Comparison of ENCODE assay signal across 8 cellular contexts in genomic region chr11:118916842-118917388, GRCh38. TPM values are rescaled to one million over a fixed set of nuclear protein-coding genes. Genes with fewer than 3 reads are reported as not detected.
DNase-seq lines count a peak whose midpoint lies in the region; ATAC-seq, FAIRE-seq and TF ChIP-seq lines count a peak whose summit lies in the region.

No MANE protein-coding gene starts in this region.

- 0 out of 2 replicates have a peak overlapping the region, but pooled peaks have one; percentile 25 for H2BK20ac ChIP-seq in H1 (ENCODE audit: low read length)

- H3K4me3 Mint-ChIP-seq in nephron, result peak overlapping the region; percentile 74 to 87 (median 75)

- no peak overlapping the region for H3K23ac ChIP-seq in H1 (ENCODE audit: insufficient read length)

- no peaks in the 10 kb centered on the region for H4K20me1 ChIP-seq in H1 (replicated peaks in 1 of 2; ENCODE audit: control insufficient read depth in 1 of 2, insufficient read depth in 2 of 2, low read length in 2 of 2)

- peak overlapping the region; percentile 99 for H2BK15ac ChIP-seq in H1 (ENCODE audit: low read length)

- no peak for FAIRE-seq in H1 (lab: Jason Lieb, UNC)

- peak overlapping the region; percentile 55 to 70 for H3K4me2 ChIP-seq in H1 (ENCODE audit: insufficient read depth in 1 of 2, low read depth in 2 of 2, low read length in 2 of 2)

- no peaks in the 10 kb centered on the region for H3K36me3 Mint-ChIP-seq in nephron (ENCODE audit: low read depth)

- H3K56ac ChIP-seq in H1 (replicated peaks; ENCODE audit: insufficient read length, low read depth, low read length), result no peak overlapping the region

- POLR2A ChIA-PET in BJ (lab: Charles Lee), result interaction anchor here (0.5 kb wide), 1 partner anchor 310 kb away, joined by 3 read pairs; the partner anchor contains the start of gene PHLDB1
- POLR2A ChIA-PET in H1 (lab: Charles Lee; ENCODE audit: partially characterized antibody), result interaction anchor here (1.0 to 10.7 kb wide), 3 partner anchors 21 to 227 kb away, joined by 3 to 61 read pairs (median 3); partner anchors contain the start of gene DDX6

- peaks cover 89% of the 10 kb centered on the region for H3K4me1 Mint-ChIP-seq in nephron

- no peaks in the 10 kb centered on the region for H3K27me3 Mint-ChIP-seq in nephron (ENCODE audit: low read depth)

- CTCF ChIA-PET in BJ (lab: Yijun Ruan, JAX) (interaction anchor here (1.2 to 2.5 kb wide), 3 partner anchors 9 to 13 kb away, joined by 3 to 11 read pairs (median 8); partner anchors contain the start of gene BCL9L), H1 (lab: Charles Lee; ENCODE audit: partially characterized antibody) (interaction anchor here (0.5 to 1.2 kb wide), 4 partner anchors 9 to 223 kb away, joined by 3 read pairs; no protein-coding TSS in a partner anchor)

- no peak overlapping the region for H2AK5ac ChIP-seq in H1 (ENCODE audit: low read depth, low read length)

- H3K23me2 ChIP-seq in H1 (ENCODE audit: low read depth, low read length), result peaks cover 11% of the 10 kb centered on the region

- no peak overlapping the region for H3K14ac ChIP-seq in H1 (ENCODE audit: insufficient read length)

- ATAC-seq in GM19035 (IDR thresholded peaks at IDR 0.05; ENCODE audit: unreplicated experiment), result no peak
- ATAC-seq in HG02610 (IDR thresholded peaks at IDR 0.05; ENCODE audit: unreplicated experiment), result no peak

- peak overlapping the region; percentile 75 for H3K18ac ChIP-seq in H1 (ENCODE audit: extremely low read depth, low read length)

- H3K4me1 ChIP-seq in H1 (replicated peaks in 1 of 4; ENCODE audit: control insufficient read depth in 3 of 4, insufficient read depth in 4 of 4, low read length in 3 of 4), result peaks cover 26 to 86% (median 80%) of the 10 kb centered on the region in 4 experiments

- H3K27ac ChIP-seq in H1 (ENCODE audit: low read depth, low read length), result peak overlapping the region; percentile 75

- H3K4ac ChIP-seq in H1 (replicated peaks; ENCODE audit: insufficient read length, low read depth, low read length), result peak overlapping the region; percentile 61

- peaks cover 0 to 81% of the 10 kb centered on the region in 2 experiments; a peak in 3 of 4 replicates for H3K79me2 ChIP-seq in H1 (ENCODE audit: control insufficient read depth in 1 of 2, insufficient read depth in 2 of 2, low read length in 2 of 2)

- peak overlapping the region; percentile 93; the same call in 1 of the 2 replicates for H2BK5ac ChIP-seq in H1 (ENCODE audit: low read depth, low read length)

- peak overlapping the region in 2 of 4 experiments; percentile 33 to 45; a peak in 2 of 7 replicates for H3K9ac ChIP-seq in H1 (replicated peaks in 1 of 4; ENCODE audit: extremely low read depth in 1 of 4, low read depth in 3 of 4, low read length in 3 of 4)

- no peak overlapping the region for H2BK120ac ChIP-seq in H1 (replicated peaks; ENCODE audit: low read depth, low read length)

- no peak for TF ChIP-seq EP300 in H1 (IDR thresholded peaks at IDR 0.05; ENCODE audit: borderline replicate concordance in 1 of 2, low read depth in 2 of 2, low read length in 2 of 2)

- H3K9me3 ChIP-seq in H1 (ENCODE audit: insufficient read depth in 2 of 2, low read depth in 1 of 2, low read length in 1 of 2), result no peaks in the 10 kb centered on the region

- H4K8ac ChIP-seq in H1 (ENCODE audit: extremely low read depth, insufficient read depth, low read length), result no peak overlapping the region

- TF ChIP-seq CTCF in BJ (IDR thresholded peaks at IDR 0.05; ENCODE audit: insufficient read depth, low read depth, low read length), result no peak
- no peak for TF ChIP-seq CTCF in H1 (IDR thresholded peaks at IDR 0.05; ENCODE audit: control extremely low read depth in 1 of 3, insufficient read depth in 1 of 3, low read depth in 1 of 3, low read length in 3 of 3)
- TF ChIP-seq CTCF in nephron (IDR thresholded peaks at IDR 0.05; ENCODE audit: unreplicated experiment in 3 of 3), result no peak

- peak overlapping the region; percentile 6 for H4K5ac ChIP-seq in H1 (ENCODE audit: insufficient read length, low read depth, low read length)

- H2AFZ ChIP-seq in H1 (ENCODE audit: low read length), result no peak overlapping the region

- no peak for TF ChIP-seq RAD21 in H1 (IDR thresholded peaks at IDR 0.05 in 1 of 2, conservative IDR thresholded peaks at IDR 0.05 in 1 of 2; ENCODE audit: low read depth in 2 of 2, low read length in 2 of 2)

- 17% methylated on average over 8 of the region's 8 CpGs; no CpG with 5 or more reads in 1 of the 2 experiments for WGBS in H1 (ENCODE audit: extremely low coverage in 1 of 2, insufficient coverage in 1 of 2, insufficient read length in 1 of 2, insufficient replicate concordance in 2 of 2, low coverage in 1 of 2, low lambda C conversion rate in 2 of 2, missing lambda C conversion rate in 1 of 2), 2 experiments

- no peaks in the 10 kb centered on the region for H3K9me3 Mint-ChIP-seq in nephron

- H3K27me3 ChIP-seq in BJ (ENCODE audit: control insufficient read depth, insufficient read depth, low read length) (no peaks in the 10 kb centered on the region), H1 (replicated peaks in 1 of 4; ENCODE audit: control insufficient read depth in 3 of 4, extremely low read depth in 1 of 4, insufficient read depth in 3 of 4, low read length in 3 of 4) (no peaks in the 10 kb centered on the region)

- 0 out of 3 replicates have a peak, but pooled peaks of 1 of the 2 experiments have one; percentile 15 for TF ChIP-seq POLR2A in H1 (IDR thresholded peaks at IDR 0.05; ENCODE audit: control extremely low read depth in 1 of 2, low read depth in 2 of 2, low read length in 2 of 2)

- peak overlapping the region; percentile 77 for H4K91ac ChIP-seq in H1 (replicated peaks; ENCODE audit: insufficient read length, low read length)

- DNase-seq in BJ (ENCODE audit: low read depth) (peak; percentile 86), NCI-H526 treated with DMSO at 0.1 percent for 48 hours (lab: John Stamatoyannopoulos, UW) (peak; percentile 57), H1 (ENCODE audit: low read depth in 1 of 2, low spot score in 2 of 2) (no peak), SKM-1 treated with dmso at 0.1 percent for 144 hours (lab: John Stamatoyannopoulos, UW; ENCODE audit: unreplicated experiment) (no peak)
- no peak for DNase-seq in activated CD4-positive, CD25-positive, alpha-beta regulatory T cell (lab: John Stamatoyannopoulos, UW)

- peaks cover 3% of the 10 kb centered on the region; the same call in 1 of the 2 replicates for H3K36me3 ChIP-seq in BJ (ENCODE audit: control insufficient read depth, insufficient read depth, low read length)
- no peaks in the 10 kb centered on the region for H3K36me3 ChIP-seq in H1 (ENCODE audit: control insufficient read depth in 2 of 4, insufficient read depth in 4 of 4, low read length in 3 of 4)

- H3K79me1 ChIP-seq in H1 (ENCODE audit: low read depth, low read length), result peaks cover 14% of the 10 kb centered on the region

- H2BK12ac ChIP-seq in H1 (ENCODE audit: low read depth, low read length), result peak overlapping the region; percentile 85

- H3K27ac Mint-ChIP-seq in nephron, result peak overlapping the region; percentile 84 to 100 (median 93)

- H3K4me3 ChIP-seq in BJ (ENCODE audit: low read depth, low read length), result peak overlapping the region; percentile 21
- peak overlapping the region in 2 of 4 experiments; percentile 12 to 46; a peak in 2 of 8 replicates for H3K4me3 ChIP-seq in H1 (ENCODE audit: extremely low read depth in 1 of 4, insufficient read depth in 2 of 4, low read depth in 3 of 4, low read length in 4 of 4)

RNA-seq across cellular contexts. Expression of gene BCL9L, which starts 8.8 kb away (rescaled TPM):
- polyA plus RNA-seq in BJ (2011; rRNA removed), result 8.6 and 15.0 TPM in 2 replicates
- polyA minus RNA-seq in BJ (2011; rRNA and poly(A)+ RNA removed), result 12.8 and 23.3 TPM in 2 replicates
- 57.8 and 58.2 TPM in 2 replicates for total RNA-seq in H1 (2021; fragmentation: NEBNext Ultra II Directional; extraction: Animal tissue kit (Norgen Biotek cat#: 25700))
- 6.2 and 15.7 TPM in 2 replicates for polyA plus RNA-seq in H1 (2011; rRNA removed)
- polyA plus RNA-seq in H1 (2011; cell fraction: cytosol; rRNA removed), result 4.4 TPM
- polyA plus RNA-seq in H1 (2011; cell fraction: nucleus; rRNA removed), result 29.6 TPM
- polyA plus RNA-seq in H1 (2012, experiment 1 of 2), result 40.7 to 56.9 TPM (median 45.3 TPM) in 4 replicates
- 18.6 TPM for polyA plus RNA-seq in H1 (2012, experiment 2 of 2)
- polyA plus RNA-seq in H1 (2013, experiment 1 of 2), result 62.5 TPM
- polyA plus RNA-seq in H1 (2013, experiment 2 of 2), result 58.3 TPM
- polyA minus RNA-seq in H1 (2011; rRNA and poly(A)+ RNA removed), result 4.8 and 6.3 TPM in 2 replicates
- 31.1 TPM for polyA minus RNA-seq in H1 (2011; cell fraction: cytosol; rRNA and poly(A)+ RNA removed)
- 20.6 TPM for polyA minus RNA-seq in H1 (2011; cell fraction: nucleus; rRNA and poly(A)+ RNA removed)

RNA-seq across cellular contexts. Expression of gene CXCR5, which starts 33.2 kb away (rescaled TPM):
- polyA plus RNA-seq in BJ (2011; rRNA removed), result not detected in 2 replicates
- not detected in 2 replicates for polyA minus RNA-seq in BJ (2011; rRNA and poly(A)+ RNA removed)
- not detected in 2 replicates for total RNA-seq in H1 (2021; fragmentation: NEBNext Ultra II Directional; extraction: Animal tissue kit (Norgen Biotek cat#: 25700))
- not detected in 2 replicates for polyA plus RNA-seq in H1 (2011; rRNA removed)
- not detected for polyA plus RNA-seq in H1 (2011; cell fraction: cytosol; rRNA removed)
- not detected for polyA plus RNA-seq in H1 (2011; cell fraction: nucleus; rRNA removed)
- not detected in 4 replicates for polyA plus RNA-seq in H1 (2012, experiment 1 of 2)
- not detected for polyA plus RNA-seq in H1 (2012, experiment 2 of 2)
- not detected for polyA plus RNA-seq in H1 (2013, experiment 1 of 2)
- polyA plus RNA-seq in H1 (2013, experiment 2 of 2), result not detected
- not detected in 2 replicates for polyA minus RNA-seq in H1 (2011; rRNA and poly(A)+ RNA removed)
- not detected for polyA minus RNA-seq in H1 (2011; cell fraction: cytosol; rRNA and poly(A)+ RNA removed)
- polyA minus RNA-seq in H1 (2011; cell fraction: nucleus; rRNA and poly(A)+ RNA removed), result not detected

RNA-seq across cellular contexts. Expression of gene UPK2, which starts 39.2 kb away (rescaled TPM):
- polyA plus RNA-seq in BJ (2011; rRNA removed) (0.18 and 0.20 TPM in 2 replicates), H1 (2011; rRNA removed) (0.76 and 1.8 TPM in 2 replicates)
- not detected in 2 replicates for polyA minus RNA-seq in BJ (2011; rRNA and poly(A)+ RNA removed)
- total RNA-seq in H1 (2021; fragmentation: NEBNext Ultra II Directional; extraction: Animal tissue kit (Norgen Biotek cat#: 25700)), result not detected in 2 replicates
- polyA plus RNA-seq in H1 (2011; cell fraction: cytosol; rRNA removed), result 0.34 TPM
- polyA plus RNA-seq in H1 (2011; cell fraction: nucleus; rRNA removed), result 0.43 TPM
- polyA plus RNA-seq in H1 (2012, experiment 1 of 2), result 0.36 to 0.88 TPM (median 0.56 TPM) in 4 replicates
- 0.21 TPM for polyA plus RNA-seq in H1 (2012, experiment 2 of 2)
- polyA plus RNA-seq in H1 (2013, experiment 1 of 2), result 0.65 TPM
- 0.37 TPM for polyA plus RNA-seq in H1 (2013, experiment 2 of 2)
- polyA minus RNA-seq in H1 (2011; rRNA and poly(A)+ RNA removed), result not detected in 2 replicates
- polyA minus RNA-seq in H1 (2011; cell fraction: cytosol; rRNA and poly(A)+ RNA removed), result not detected
- not detected for polyA minus RNA-seq in H1 (2011; cell fraction: nucleus; rRNA and poly(A)+ RNA removed)

RNA-seq across cellular contexts. Expression of gene FOXR1, which starts 54.6 kb away (rescaled TPM):
- polyA plus RNA-seq in BJ (2011; rRNA removed) (not detected in 2 replicates), H1 (2011; rRNA removed) (not detected in 2 replicates)
- not detected in 2 replicates for polyA minus RNA-seq in BJ (2011; rRNA and poly(A)+ RNA removed)
- not detected in 2 replicates for total RNA-seq in H1 (2021; fragmentation: NEBNext Ultra II Directional; extraction: Animal tissue kit (Norgen Biotek cat#: 25700))
- polyA plus RNA-seq in H1 (2011; cell fraction: cytosol; rRNA removed), result not detected
- not detected for polyA plus RNA-seq in H1 (2011; cell fraction: nucleus; rRNA removed)
- polyA plus RNA-seq in H1 (2012, experiment 1 of 2), result not detected in 4 replicates
- polyA plus RNA-seq in H1 (2012, experiment 2 of 2), result not detected
- polyA plus RNA-seq in H1 (2013, experiment 1 of 2), result not detected
- polyA plus RNA-seq in H1 (2013, experiment 2 of 2), result not detected
- polyA minus RNA-seq in H1 (2011; rRNA and poly(A)+ RNA removed), result not detected in 2 replicates
- not detected for polyA minus RNA-seq in H1 (2011; cell fraction: cytosol; rRNA and poly(A)+ RNA removed)
- polyA minus RNA-seq in H1 (2011; cell fraction: nucleus; rRNA and poly(A)+ RNA removed), result not detected

Comparison
In these comparisons a context has a peak if more than half of its experiments do, and no peak if none do; other contexts are left out.
1. DNase-seq: peak in BJ (single experiment) and NCI-H526 treated with DMSO at 0.1 percent for 48 hours (single experiment); none in H1 (0 of 2), SKM-1 treated with dmso at 0.1 percent for 144 hours (single experiment) and activated CD4-positive, CD25-positive, alpha-beta regulatory T cell (0 of 4).